Comparison of ENCODE assay signal across 8 cellular contexts in the genomic region with DNA sequence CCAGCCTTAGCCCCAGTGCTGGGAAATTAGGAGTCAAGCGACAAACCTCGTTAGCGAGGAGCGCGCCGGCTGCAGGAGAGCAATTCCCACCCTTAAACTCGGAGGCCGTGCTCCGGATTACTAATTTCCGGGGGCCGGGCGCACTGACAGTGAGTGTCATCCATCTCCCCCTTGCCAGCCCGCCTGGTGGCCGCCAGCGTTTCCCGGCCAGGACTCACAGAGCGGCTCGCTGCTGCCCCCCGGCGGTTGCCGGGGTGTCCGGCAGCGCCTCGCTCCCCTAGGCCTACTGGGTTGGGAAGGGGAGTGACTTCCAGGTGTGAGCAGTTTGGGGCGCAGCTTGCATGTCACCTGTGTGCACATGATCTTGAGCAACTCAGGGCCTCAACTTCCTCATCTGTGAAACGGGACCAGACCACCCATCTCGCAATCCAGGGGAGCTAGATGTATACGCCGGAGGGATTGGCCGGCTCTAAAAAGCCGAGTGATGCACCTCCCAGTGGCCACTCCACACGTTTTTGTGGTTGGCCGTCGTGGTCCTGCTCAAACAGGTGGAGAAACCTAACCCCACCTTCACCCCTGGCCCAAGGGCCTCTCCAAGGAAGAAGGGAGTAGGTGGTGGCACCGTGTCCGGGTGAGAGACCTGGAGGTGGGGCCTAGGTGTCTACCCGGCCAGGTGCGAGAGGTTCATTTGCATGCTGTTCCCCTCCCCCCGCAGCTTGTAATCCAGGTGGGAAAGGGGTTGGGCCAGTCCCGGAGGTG. TPM values are rescaled to one million over a fixed set of nuclear protein-coding genes. Genes with fewer than 3 reads are reported as not detected.
DNase-seq lines count a peak whose midpoint lies in the region; ATAC-seq, FAIRE-seq and TF ChIP-seq lines count a peak whose summit lies in the region.

No MANE protein-coding gene starts in this region.

- H3K36me3 Mint-ChIP-seq in T-cell: no peaks in the 10 kb centered on the region
- no peaks in the 10 kb centered on the region for H3K36me3 Mint-ChIP-seq in type B pancreatic cell

- peaks cover 31% of the 10 kb centered on the region for H3K4me1 ChIP-seq in adipocyte (ENCODE audit: control insufficient read depth, insufficient read depth, low read length)

- H3K4me1 Mint-ChIP-seq in T-cell (peaks cover 25 to 51% (median 32%) of the 10 kb centered on the region in 3 donors), type B pancreatic cell (ENCODE audit: unreplicated experiment) (peaks cover 31% of the 10 kb centered on the region)

- peak overlapping the region; percentile 6 to 71 for H3K27ac Mint-ChIP-seq in T-cell
- H3K27ac Mint-ChIP-seq in type B pancreatic cell: peak overlapping the region; percentile 92

- CTCF ChIA-PET in T-cell (lab: Charles Lee): interaction anchor here (0.6 to 2.2 kb wide), 11 partner anchors 53 to 1794 kb away, joined by 3 to 14 read pairs (median 4); no protein-coding TSS in a partner anchor

- H3K4me3 Mint-ChIP-seq in T-cell (peak overlapping the region; percentile 75 to 83 (median 76)), type B pancreatic cell (peak overlapping the region; percentile 87)

- intact Hi-C loops in left cardiac atrium (cut with DNase I) (loop anchor here in 1 of 2 donors (2.0 to 10.0 kb wide), 5 partner anchors 53 to 336 kb away; no protein-coding TSS in a partner anchor), posterior vena cava (cut with DNase I) (loop anchor here (2.0 to 10.0 kb wide), 3 partner anchors 190 to 496 kb away; a partner anchor contains a TSS)

- TF ChIP-seq CTCF in D721Med (IDR thresholded peaks at IDR 0.05; ENCODE audit: insufficient read depth, missing control alignments) (peak; percentile 77), type B pancreatic cell (conservative IDR thresholded peaks at IDR 0.05) (peak; percentile 99)

- H3K36me3 ChIP-seq in H7 (replicated peaks; ENCODE audit: control insufficient read depth, insufficient read depth, low read length): no peaks in the 10 kb centered on the region
- no peaks in the 10 kb centered on the region for H3K36me3 ChIP-seq in adipocyte (ENCODE audit: control insufficient read depth, insufficient read depth, low read length, severe bottlenecking)

- H3K9me3 Mint-ChIP-seq in T-cell: no peaks in the 10 kb centered on the region
- H3K9me3 Mint-ChIP-seq in type B pancreatic cell: no peaks in the 10 kb centered on the region

- peaks cover 0 to 3% of the 10 kb centered on the region in 2 donors for H3K27me3 Mint-ChIP-seq in T-cell
- H3K27me3 Mint-ChIP-seq in type B pancreatic cell: peaks cover 4% of the 10 kb centered on the region

- H3K9me3 ChIP-seq in adipocyte (ENCODE audit: control insufficient read depth, low read length): no peaks in the 10 kb centered on the region

- ATAC-seq in T-cell (replicated peaks in 1 of 4) (peak; percentile 69 to 74 (median 70)), left cardiac atrium (peak; percentile 38 to 39)

- H3K9ac ChIP-seq in adipocyte (ENCODE audit: low read length): peak overlapping the region; percentile 71

- FAIRE-seq in D721Med (lab: Jason Lieb, UNC): no peak

- POLR2A ChIA-PET in T-cell (lab: Charles Lee): no interaction called here

- H3K27me3 ChIP-seq in H7 (ENCODE audit: control insufficient read depth, insufficient read depth, low read length): peaks cover 2% of the 10 kb centered on the region; the same call in 1 of the 2 replicates
- H3K27me3 ChIP-seq in adipocyte (replicated peaks; ENCODE audit: control insufficient read depth, insufficient read depth, low read length): no peaks in the 10 kb centered on the region

- DNase-seq in D721Med (ENCODE audit: insufficient read length, low spot score) (no peak), H7 (peak; percentile 95), NCI-H1105 treated with DMSO at 0.1 percent for 48 hours (lab: John Stamatoyannopoulos, UW) (peak; percentile 78), T-cell (peak; percentile 73 to 89 (median 82)), adipocyte (ENCODE audit: low read depth) (peak; percentile 90), left cardiac atrium (peak; percentile 89), posterior vena cava (ENCODE audit: low spot score) (peak; percentile 97), type B pancreatic cell (ENCODE audit: extremely low spot score, unreplicated experiment) (peak; percentile 92)

- peak overlapping the region; percentile 19 for H3K4me3 ChIP-seq in H7 (ENCODE audit: insufficient read depth, low read depth, low read length)
- H3K4me3 ChIP-seq in adipocyte (ENCODE audit: low read length): peak overlapping the region; percentile 58

RNA-seq across cellular contexts. Expression of a gene that starts 2.5 kb away (rescaled TPM):
- 52.5 and 73.6 TPM in 2 replicates for total RNA-seq in H7 (2014; rRNA removed; shearing (Covaris generic))
- total RNA-seq in T-cell (10 to 100 TPM; 29.1 to 61.7 (median 37.4) TPM), left cardiac atrium (10 to 100 TPM; 54.6 to 60.6 TPM), posterior vena cava (10 to 100 TPM; 57.2 to 62.5 TPM), type B pancreatic cell (ENCODE audit: low replicate concordance) (101 and 112 TPM in 2 replicates)
